In the genomic region with DNA sequence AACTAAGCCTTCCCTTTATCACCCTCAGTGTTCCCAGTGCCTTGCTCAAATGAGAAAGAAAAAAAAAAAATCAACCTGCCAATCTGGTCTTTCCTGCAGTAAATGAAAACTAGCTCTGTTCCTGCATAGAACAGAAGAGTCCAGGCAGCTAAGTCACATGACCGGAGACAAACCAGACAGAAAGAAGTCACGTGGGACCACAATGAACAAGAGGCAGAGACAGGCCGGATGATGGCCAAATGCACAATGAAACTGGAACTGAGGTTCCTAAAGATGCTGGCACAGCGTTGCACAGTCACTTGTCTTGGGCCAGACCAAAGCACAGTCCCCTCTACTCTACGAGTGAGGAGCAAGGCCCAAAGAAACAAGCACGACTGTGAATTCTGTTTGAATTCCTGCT, we compare ENCODE assay signal across 18 cellular contexts.
DNase-seq lines count a peak whose midpoint lies in the region; TF ChIP-seq lines count a peak whose summit lies in the region.
"Had no signal": no experiment of that assay in that cellular context is flagged by ENCODE, and none has a peak within 500 bp of the region (broad histone marks: within the 10 kb centered on the region; RNA-seq: fewer than 3 reads in every experiment).

No MANE protein-coding gene starts in this region.

- DNase-seq in MM.1S (peak; percentile 68), caudate nucleus (lab: John Stamatoyannopoulos, UW) (peak in 50 of 61 donors; percentile 6 to 79 (median 43)), thyroid gland (peak; percentile 19 to 36), WERI-Rb-1 (no peak), NCI-H187 treated with DMSO at 0.1 percent for 48 hours (lab: John Stamatoyannopoulos, UW) (no peak)
- DNase-seq in activated naive CD4-positive, alpha-beta T cell treated with anti-CD3 and anti-CD28 coated beads, Interleukin-2, amount 50 U/mL, for 16 hours = no peak
- DNase-seq: activated CD8-positive, alpha-beta T cell treated with anti-CD3 and anti-CD28 coated beads, Interleukin-2, amount 10 ng/mL, durations not matched to agents 7 days and 5 days; activated gamma-delta T cell treated with Interleukin-2 at 50 U/mL for 16 hours; dermis blood vessel endothelial cell; DND-41; GOT3; lower lobe of right lung; NCI-H1417 treated with DMSO at 0.1 percent for 48 hours; stimulated activated CD4-positive, alpha-beta T cell treated with anti-CD3 and anti-CD28 coated beads, Interleukin-2, amount 100 ng/mL, for 24 hours; T-helper 9 cell; testis had no signal

- no peak for TF ChIP-seq POLR2A in thyroid gland (IDR thresholded peaks at IDR 0.05)

- peaks cover 8% of the 10 kb centered on the region; the same call in 1 of the 2 replicates for H3K4me1 ChIP-seq in MM.1S (ENCODE audit: low read length)
- H3K4me1 ChIP-seq in thyroid gland = peaks cover 0 to 7% of the 10 kb centered on the region in 2 donors
- H3K4me1 ChIP-seq: lower lobe of right lung had no signal

- H3F3A ChIP-seq in MM.1S (ENCODE audit: insufficient read depth, low read length) = no peaks in the 10 kb centered on the region

- peak overlapping the region; percentile 20; the same call in 1 of the 2 replicates for H3K27ac ChIP-seq in MM.1S (ENCODE audit: low read length)
- peak overlapping the region; percentile 88 for H3K27ac ChIP-seq in caudate nucleus (ENCODE audit: low read depth, low read length)
- peak overlapping the region; percentile 93 for H3K27ac ChIP-seq in layer of hippocampus (ENCODE audit: low read depth, low read length)
- H3K27ac ChIP-seq in thyroid gland = no peak overlapping the region
- no peak overlapping the region for H3K27ac ChIP-seq in WERI-Rb-1
- H3K27ac ChIP-seq: lower lobe of right lung, skin epidermis, testis had no signal

- H3K9me3 ChIP-seq in MM.1S (replicated peaks; ENCODE audit: insufficient read depth, low read length) (no peaks in the 10 kb centered on the region), thyroid gland (no peaks in the 10 kb centered on the region), WERI-Rb-1 (ENCODE audit: severe bottlenecking) (no peaks in the 10 kb centered on the region)
- H3K9me3 ChIP-seq: testis had no signal

- H4K20me1 ChIP-seq in MM.1S (ENCODE audit: insufficient read depth, low read length) = no peaks in the 10 kb centered on the region

- H3K36me3 ChIP-seq in MM.1S (replicated peaks; ENCODE audit: insufficient read depth, low read length) (no peaks in the 10 kb centered on the region), thyroid gland (no peaks in the 10 kb centered on the region), WERI-Rb-1 (no peaks in the 10 kb centered on the region)
- H3K36me3 ChIP-seq: lower lobe of right lung had no signal

- TF ChIP-seq CTCF in MM.1S (IDR thresholded peaks at IDR 0.05; ENCODE audit: low read length) (no peak), thyroid gland (IDR thresholded peaks at IDR 0.05) (no peak), WERI-Rb-1 (IDR thresholded peaks at IDR 0.05; ENCODE audit: low read depth, low read length) (no peak)

- H2AFZ ChIP-seq in MM.1S (ENCODE audit: low read length) = peak overlapping the region; percentile 95

- H3K9me2 ChIP-seq in MM.1S (replicated peaks; ENCODE audit: insufficient read depth, low read length) = no peaks in the 10 kb centered on the region

- peak overlapping the region; percentile 29; the same call in 1 of the 2 replicates for H3K4me2 ChIP-seq in MM.1S (ENCODE audit: low read depth, low read length)

- H3K79me2 ChIP-seq in MM.1S (ENCODE audit: low read length) = no peaks in the 10 kb centered on the region

- 51 to 57% methylated on average over 6 of the region's 6 CpGs for WGBS in thyroid gland, 2 donors

- intact Hi-C loops in thyroid gland (cut with DNase I) = no loop called here

- H3K4me3 ChIP-seq in MM.1S (ENCODE audit: low read length) (no peak overlapping the region), thyroid gland (replicated peaks in 1 of 3) (no peak overlapping the region), WERI-Rb-1 (ENCODE audit: low read depth, low read length) (no peak overlapping the region)
- H3K4me3 ChIP-seq: lower lobe of right lung, skin epidermis, testis had no signal

- H3K27me3 ChIP-seq in MM.1S (replicated peaks; ENCODE audit: insufficient read depth, low read length) (no peaks in the 10 kb centered on the region), layer of hippocampus (ENCODE audit: control insufficient read depth, insufficient read depth, low read length) (no peaks in the 10 kb centered on the region), thyroid gland (no peaks in the 10 kb centered on the region), WERI-Rb-1 (ENCODE audit: insufficient read depth, low read depth, severe bottlenecking) (no peaks in the 10 kb centered on the region)
- H3K27me3 ChIP-seq: testis had no signal

- H3K9ac ChIP-seq in MM.1S (ENCODE audit: low read length) = no peak overlapping the region

Comparison
In these comparisons a context has a peak if more than half of its experiments do, and no peak if none do; other contexts are left out.
1. DNase-seq: peak in MM.1S (single experiment), caudate nucleus (50 of 61) and thyroid gland (2 of 2); none in WERI-Rb-1 (single experiment), activated naive CD4-positive, alpha-beta T cell treated with anti-CD3 and anti-CD28 coated beads, Interleukin-2, amount 50 U/mL, for 16 hours (single experiment) and NCI-H187 treated with DMSO at 0.1 percent for 48 hours (single experiment).
2. H3K27ac ChIP-seq: peak in MM.1S (single experiment), caudate nucleus (single experiment) and layer of hippocampus (single experiment); none in thyroid gland (0 of 3) and WERI-Rb-1 (single experiment).